8 cellular contexts compared by ENCODE assay signal in genomic region chr2:104872866-104873688, GRCh38. TPM values are rescaled to one million over a fixed set of nuclear protein-coding genes. Genes with fewer than 3 reads are reported as not detected.
DNase-seq lines count a peak whose midpoint lies in the region; ATAC-seq and TF ChIP-seq lines count a peak whose summit lies in the region.

No MANE protein-coding gene starts in this region.

- TF ChIP-seq RAD21 in HCT116 (IDR thresholded peaks at IDR 0.05; ENCODE audit: low read depth) = peak; percentile 41

- H3K36me3 Mint-ChIP-seq in activated naive CD4-positive, alpha-beta T cell treated with anti-CD3 and anti-CD28 coated beads for 36 hours (ENCODE audit: low read depth) = no peaks in the 10 kb centered on the region
- no peaks in the 10 kb centered on the region for H3K36me3 Mint-ChIP-seq in naive thymus-derived CD8-positive, alpha-beta T cell

- H3K9me2 ChIP-seq in HCT116 (ENCODE audit: insufficient read depth) = no peaks in the 10 kb centered on the region
- no peaks in the 10 kb centered on the region for H3K9me2 ChIP-seq in Loucy (replicated peaks; ENCODE audit: low read depth, low read length)

- H3K27ac ChIP-seq in HCT116 (ENCODE audit: low read depth, low read length) = no peak overlapping the region
- H3K27ac ChIP-seq in WERI-Rb-1 = no peak overlapping the region
- H3K27ac ChIP-seq in upper lobe of left lung = no peak overlapping the region

- H3K36me3 ChIP-seq in HCT116 (ENCODE audit: control insufficient read depth in 1 of 2, insufficient read depth in 2 of 2, low read length in 2 of 2) (no peaks in the 10 kb centered on the region), Loucy (ENCODE audit: insufficient read depth, low read length) (no peaks in the 10 kb centered on the region), WERI-Rb-1 (no peaks in the 10 kb centered on the region), upper lobe of left lung (no peaks in the 10 kb centered on the region)

- peaks cover 9% of the 10 kb centered on the region for H3K4me1 Mint-ChIP-seq in activated naive CD4-positive, alpha-beta T cell treated with anti-CD3 and anti-CD28 coated beads for 36 hours (ENCODE audit: low read depth)
- H3K4me1 Mint-ChIP-seq in naive thymus-derived CD8-positive, alpha-beta T cell = peaks cover 0 to 14% (median 11%) of the 10 kb centered on the region in 4 donors

- intact Hi-C loops in activated naive CD4-positive, alpha-beta T cell treated with anti-CD3 and anti-CD28 coated beads for 36 hours (cut with micrococcal nuclease) = loop anchor here (2.0 to 10.0 kb wide), 3 partner anchors 20 to 458 kb away; no protein-coding TSS in a partner anchor
- intact Hi-C loops in HCT116 (cut with micrococcal nuclease) = loop anchor here (5.0 kb wide), 1 partner anchor 1711 kb away; no protein-coding TSS in a partner anchor

- H3K4me1 ChIP-seq in HCT116 (ENCODE audit: control insufficient read depth in 1 of 2, insufficient read depth in 2 of 2, low read length in 2 of 2) = no peaks in the 10 kb centered on the region
- H3K4me1 ChIP-seq in Loucy (ENCODE audit: insufficient read depth, low read length, poor library complexity, severe bottlenecking) = peaks cover 8% of the 10 kb centered on the region
- peaks cover 14 to 21% (median 16%) of the 10 kb centered on the region in 4 donors for H3K4me1 ChIP-seq in upper lobe of left lung

- TF ChIP-seq POLR2A in HCT116 (IDR thresholded peaks at IDR 0.05; ENCODE audit: borderline replicate concordance, extremely low read depth, insufficient read depth, insufficient read length) (no peak), upper lobe of left lung (IDR thresholded peaks at IDR 0.05) (no peak)

- H3K9me3 ChIP-seq in HCT116 (ENCODE audit: control insufficient read depth in 1 of 2, insufficient read depth in 1 of 2, low read depth in 1 of 2, low read length in 2 of 2) (no peaks in the 10 kb centered on the region), Loucy (ENCODE audit: insufficient read depth, low read depth, low read length) (no peaks in the 10 kb centered on the region), WERI-Rb-1 (ENCODE audit: severe bottlenecking) (no peaks in the 10 kb centered on the region), upper lobe of left lung (no peaks in the 10 kb centered on the region)

- H3K4me3 ChIP-seq in HCT116 (replicated peaks in 1 of 2; ENCODE audit: low read depth in 1 of 2, low read length in 2 of 2) (no peak overlapping the region), Loucy (ENCODE audit: low read length, poor library complexity, severe bottlenecking) (peak overlapping the region; percentile 77), WERI-Rb-1 (ENCODE audit: low read depth, low read length) (peak overlapping the region; percentile 29), fibroblast of pulmonary artery (replicated peaks; ENCODE audit: low read depth, low read length) (peak overlapping the region; percentile 40), upper lobe of left lung (peak overlapping the region; percentile 43 to 72 (median 54))

- RAD21 ChIA-PET in HCT116 (lab: Charles Lee; ENCODE audit: low non-redundant PET in 1 of 2, low total read pairs in 2 of 2, uncharacterized antibody in 2 of 2, unreplicated experiment in 2 of 2) = no interaction called here

- no peaks in the 10 kb centered on the region for H3F3A ChIP-seq in Loucy (ENCODE audit: low read depth)

- BruUV-seq in HCT116 (replicated peaks; lab: Mats Ljungman, UMichigan) = no TSS peak

- H3K9me3 Mint-ChIP-seq in activated naive CD4-positive, alpha-beta T cell treated with anti-CD3 and anti-CD28 coated beads for 36 hours = no peaks in the 10 kb centered on the region
- no peaks in the 10 kb centered on the region for H3K9me3 Mint-ChIP-seq in naive thymus-derived CD8-positive, alpha-beta T cell

- H3K4me3 Mint-ChIP-seq in activated naive CD4-positive, alpha-beta T cell treated with anti-CD3 and anti-CD28 coated beads for 36 hours = peak overlapping the region; percentile 62
- peak overlapping the region; percentile 20 to 72 (median 56) for H3K4me3 Mint-ChIP-seq in naive thymus-derived CD8-positive, alpha-beta T cell

- H3K9ac ChIP-seq in HCT116 (ENCODE audit: low read length) (no peak overlapping the region), Loucy (ENCODE audit: low read depth, low read length, poor library complexity, severe bottlenecking) (peak overlapping the region; percentile 80)

- CTCF ChIA-PET in activated naive CD4-positive, alpha-beta T cell treated with anti-CD3 and anti-CD28 coated beads for 36 hours (lab: Charles Lee) = interaction anchor here (0.6 to 2.7 kb wide), 5 partner anchors 9 to 45 kb away, joined by 3 to 7 read pairs (median 3); no protein-coding TSS in a partner anchor
- CTCF ChIA-PET in HCT116 (lab: Charles Lee) = interaction anchor here (1.4 kb wide), 1 partner anchor 24 kb away, joined by 3 read pairs; no protein-coding TSS in a partner anchor

- peaks cover 72% of the 10 kb centered on the region for H3K27me3 Mint-ChIP-seq in activated naive CD4-positive, alpha-beta T cell treated with anti-CD3 and anti-CD28 coated beads for 36 hours (ENCODE audit: low read depth)
- peaks cover 34 to 78% (median 54%) of the 10 kb centered on the region in 5 donors for H3K27me3 Mint-ChIP-seq in naive thymus-derived CD8-positive, alpha-beta T cell

- H2AFZ ChIP-seq in HCT116 (ENCODE audit: low read depth, low read length, poor library complexity, severe bottlenecking) (no peak overlapping the region), Loucy (ENCODE audit: low read length) (peak overlapping the region; percentile 95)

- POLR2A ChIA-PET in HCT116 (lab: Charles Lee) = no interaction called here
- POLR2A ChIA-PET in naive thymus-derived CD8-positive, alpha-beta T cell (lab: Charles Lee) = no interaction called here

- H3K79me2 ChIP-seq in HCT116 (ENCODE audit: insufficient read depth, low read length) (no peaks in the 10 kb centered on the region), Loucy (ENCODE audit: insufficient read depth, low read length) (no peaks in the 10 kb centered on the region)

- H3K4me2 ChIP-seq in HCT116 (ENCODE audit: low read length) = no peak overlapping the region
- peak overlapping the region; percentile 97 for H3K4me2 ChIP-seq in Loucy (ENCODE audit: low read depth, low read length, poor library complexity, severe bottlenecking)

- WGBS in upper lobe of left lung, 2 donors = 1% methylated on average over 13 to 60 of the region's 63 CpGs

- no peak overlapping the region for H3K27ac Mint-ChIP-seq in activated naive CD4-positive, alpha-beta T cell treated with anti-CD3 and anti-CD28 coated beads for 36 hours
- H3K27ac Mint-ChIP-seq in naive thymus-derived CD8-positive, alpha-beta T cell = no peak overlapping the region

- peaks cover 4% of the 10 kb centered on the region; the same call in 1 of the 2 replicates for H3K27me3 ChIP-seq in HCT116 (ENCODE audit: insufficient read depth, low read length)
- H3K27me3 ChIP-seq in Loucy (ENCODE audit: insufficient read depth, low read length, poor library complexity, severe bottlenecking) = peaks cover 10% of the 10 kb centered on the region
- peaks cover 94% of the 10 kb centered on the region for H3K27me3 ChIP-seq in WERI-Rb-1 (ENCODE audit: insufficient read depth, low read depth, severe bottlenecking)
- H3K27me3 ChIP-seq in upper lobe of left lung = peaks cover 0 to 23% (median 8%) of the 10 kb centered on the region in 4 donors

- TF ChIP-seq CTCF in HCT116 (IDR thresholded peaks at IDR 0.05 in 2 of 3, conservative IDR thresholded peaks at IDR 0.05 in 1 of 3; ENCODE audit: borderline replicate concordance in 1 of 3, insufficient read depth in 1 of 3, low read depth in 2 of 3, low read length in 2 of 3) = peak; percentile 9 to 45 (median 37); a peak in 4 of 6 replicates
- peak; percentile 84 for TF ChIP-seq CTCF in Loucy (conservative IDR thresholded peaks at IDR 0.05; ENCODE audit: low read length)
- peak; percentile 62 for TF ChIP-seq CTCF in WERI-Rb-1 (IDR thresholded peaks at IDR 0.05; ENCODE audit: low read depth, low read length)
- peak; percentile 56 for TF ChIP-seq CTCF in fibroblast of pulmonary artery (IDR thresholded peaks at IDR 0.05; ENCODE audit: low read length, missing control alignments)
- peak; percentile 20 to 54 (median 40) for TF ChIP-seq CTCF in upper lobe of left lung (IDR thresholded peaks at IDR 0.05)

- peak; percentile 81 for ATAC-seq in HCT116
- peak; percentile 27 to 70 for ATAC-seq in naive thymus-derived CD8-positive, alpha-beta T cell
- peak; percentile 75 to 85 for ATAC-seq in upper lobe of left lung (ENCODE audit: low FRiP score in 2 of 2)

- peak; percentile 73 for DNase-seq in activated naive CD4-positive, alpha-beta T cell treated with anti-CD3 and anti-CD28 coated beads for 36 hours
- no peak for DNase-seq in activated naive CD4-positive, alpha-beta T cell treated with anti-CD3 and anti-CD28 coated beads, Interleukin-2, amount 50 U/mL, for 16 hours
- peak; percentile 10 for DNase-seq in HCT116 (ENCODE audit: low read depth, low spot score)
- DNase-seq in WERI-Rb-1 = peak; percentile 51
- DNase-seq in fibroblast of pulmonary artery (ENCODE audit: low read depth) = peak; percentile 66
- peak in 3 of 10 donors; percentile 12 to 67 (median 29) for DNase-seq in naive thymus-derived CD8-positive, alpha-beta T cell
- DNase-seq in upper lobe of left lung = peak; percentile 55 to 89

- H4K20me1 ChIP-seq in HCT116 (ENCODE audit: insufficient read depth) (no peaks in the 10 kb centered on the region), Loucy (ENCODE audit: insufficient read depth, low read length, poor library complexity, severe bottlenecking) (no peaks in the 10 kb centered on the region)

- TF ChIP-seq EP300 in upper lobe of left lung (IDR thresholded peaks at IDR 0.05) = no peak

TF ChIP-seq in HCT116, 20 proteins besides CTCF, POLR2A, EP300 and RAD21 (continues in another document):
- TF ChIP-seq ELF1 (IDR thresholded peaks at IDR 0.05; ENCODE audit: borderline replicate concordance, low read depth) (no peak), JUND (IDR thresholded peaks at IDR 0.05) (no peak), EZH2phosphoT487 (IDR thresholded peaks at IDR 0.05; ENCODE audit: borderline replicate concordance) (no peak), EZH2 (IDR thresholded peaks at IDR 0.05) (no peak), SRF (IDR thresholded peaks at IDR 0.05; ENCODE audit: low read depth) (no peak), ZFX (IDR thresholded peaks at IDR 0.05) (no peak), FOSL1 (IDR thresholded peaks at IDR 0.05; ENCODE audit: low read depth) (no peak)

RNA-seq across cellular contexts. Expression of gene POU3F3, which starts 19.2 kb away (rescaled TPM):
- total RNA-seq in activated naive CD4-positive, alpha-beta T cell treated with anti-CD3 and anti-CD28 coated beads for 36 hours = not detected
- total RNA-seq in HCT116 (2021; ENCODE audit: unreplicated experiment) = not detected
- not detected in 2 replicates for polyA plus RNA-seq in HCT116 (2012)
- not detected for total RNA-seq in naive thymus-derived CD8-positive, alpha-beta T cell
- not detected for polyA plus RNA-seq in naive thymus-derived CD8-positive, alpha-beta T cell
- total RNA-seq in upper lobe of left lung = not detected

Comparison
In these comparisons a context has a peak if more than half of its experiments do, and no peak if none do; other contexts are left out.
1. H3K4me3 ChIP-seq: peak in Loucy (single experiment), WERI-Rb-1 (single experiment), fibroblast of pulmonary artery (single experiment) and upper lobe of left lung (4 of 4); none in HCT116 (0 of 2).
2. Peak in every context shown above with its lines, with median percentiles within 50 percentile points of each other: ATAC-seq and CTCF ChIP-seq.